In genomic region chr18:805755-806110, GRCh38 we compare ENCODE assay signal across 9 cellular contexts. TPM values are rescaled to one million over a fixed set of nuclear protein-coding genes. Genes with fewer than 3 reads are reported as not detected.
DNase-seq lines count a peak whose midpoint lies in the region; ATAC-seq, FAIRE-seq and TF ChIP-seq lines count a peak whose summit lies in the region.
"Had no signal": no experiment of that assay in that cellular context is flagged by ENCODE, and none has a peak within 500 bp of the region (broad histone marks: within the 10 kb centered on the region; RNA-seq: fewer than 3 reads in every experiment).

No MANE protein-coding gene starts in this region.

- no peak for TF ChIP-seq RAD21 in liver (IDR thresholded peaks at IDR 0.05)

- no peak overlapping the region for H3K9ac ChIP-seq in liver (ENCODE audit: low read depth in 1 of 2, low read length in 2 of 2)

- CTCF ChIA-PET in RWPE1 (lab: Yijun Ruan, JAX), result no interaction called here

- DNase-seq in GM18507 (ENCODE audit: extremely low spot score, insufficient read length, low read depth) (no peak), HL-60 (ENCODE audit: low read depth in 1 of 2, low spot score in 1 of 2) (no peak), hepatic stellate cell (ENCODE audit: low spot score) (no peak), NCI-H446 (lab: John Stamatoyannopoulos, UW) (no peak), mesenteric fat pad (ENCODE audit: low spot score) (no peak), RWPE1 (ENCODE audit: low spot score) (no peak)
- DNase-seq: NCI-H510A treated with DMSO at 0.1 percent for 48 hours had no signal

- TF ChIP-seq CTCF in HL-60 (IDR thresholded peaks at IDR 0.05; ENCODE audit: insufficient read depth, low read length) (no peak), liver (IDR thresholded peaks at IDR 0.05; ENCODE audit: low read depth, low read length, missing input control) (no peak), RWPE1 (conservative IDR thresholded peaks at IDR 0.05; ENCODE audit: low read depth) (no peak)

- H3K9me3 ChIP-seq in liver (ENCODE audit: control insufficient read depth in 4 of 4, low read length in 3 of 4), result no peaks in the 10 kb centered on the region

- peak; percentile 35 for ATAC-seq in GM21447 (IDR thresholded peaks at IDR 0.05; ENCODE audit: unreplicated experiment)

- H3K4me1 ChIP-seq in liver (ENCODE audit: control insufficient read depth in 4 of 4, insufficient read depth in 4 of 4, low read length in 3 of 4), result peaks cover 7 to 50% (median 21%) of the 10 kb centered on the region in 4 donors

- H3K27me3 ChIP-seq in HL-60 (ENCODE audit: insufficient read depth, poor library complexity, severe bottlenecking), result peaks cover 11% of the 10 kb centered on the region
- no peaks in the 10 kb centered on the region for H3K27me3 ChIP-seq in liver (ENCODE audit: control insufficient read depth in 4 of 4, insufficient read depth in 4 of 4, low read length in 3 of 4)

- peak; percentile 89 for FAIRE-seq in GM18507 (lab: Jason Lieb, UNC)

- H3K36me3 ChIP-seq in liver (ENCODE audit: control insufficient read depth in 4 of 4, insufficient read depth in 3 of 4, low read depth in 1 of 4, low read length in 3 of 4), result no peaks in the 10 kb centered on the region

- POLR2A ChIA-PET in RWPE1 (lab: Yijun Ruan, JAX; ENCODE audit: low non-redundant PET), result no interaction called here

- H3K4me3 ChIP-seq in HL-60 (replicated peaks; ENCODE audit: insufficient read depth, low read length) (peak overlapping the region; percentile 26), liver (ENCODE audit: low read depth in 1 of 3, low read length in 3 of 3) (no peak overlapping the region)

- no peak overlapping the region for H3K27ac ChIP-seq in HL-60 (replicated peaks)
- H3K27ac ChIP-seq in liver (ENCODE audit: low read depth in 1 of 2, low read length in 2 of 2), result peak overlapping the region; percentile 4 to 32
- no peak overlapping the region for H3K27ac ChIP-seq in RWPE1

- WGBS in liver, result 44% methylated on average over 2 of the region's 2 CpGs

TF ChIP-seq in liver, 16 proteins besides CTCF, POLR2A, EP300 and RAD21:
- TF ChIP-seq RXRA (IDR thresholded peaks at IDR 0.05) (peak in 1 of 2 donors; percentile 0), YY1 (IDR thresholded peaks at IDR 0.05) (no peak), ZBTB33 (IDR thresholded peaks at IDR 0.05) (no peak), JUND (IDR thresholded peaks at IDR 0.05) (no peak), REST (IDR thresholded peaks at IDR 0.05) (no peak)

RNA-seq across cellular contexts. Expression of gene YES1, which starts 6.3 kb away (rescaled TPM):
- total RNA-seq in liver (10 to 100 TPM; 26.0 to 57.6 TPM), mesenteric fat pad (54.3 TPM)
- 10 to 100 TPM; 12.5 to 17.9 TPM for polyA plus RNA-seq in liver

Comparison
In these comparisons a context has a peak if more than half of its experiments do, and no peak if none do; other contexts are left out.
1. H3K27ac ChIP-seq: peak in liver (2 of 2); none in HL-60 (single experiment) and RWPE1 (single experiment).